8 cellular contexts compared by ENCODE assay signal in genomic region chr6:31815025-31815838, GRCh38. TPM values are rescaled to one million over a fixed set of nuclear protein-coding genes. Genes with fewer than 3 reads are reported as not detected.
DNase-seq lines count a peak whose midpoint lies in the region; ATAC-seq and TF ChIP-seq lines count a peak whose summit lies in the region.

TSS of gene HSPA1A (plus strand) at chr6:31815543. CDS start at chr6:31815757, 214 bp downstream.
TSS of gene HSPA1L (minus strand) at chr6:31815283. CDS start at chr6:31811972, 3,311 bp downstream.

- no peaks in the 10 kb centered on the region for H3K36me3 ChIP-seq in testis (ENCODE audit: low read depth, missing control alignments)

- H3K9me3 ChIP-seq in testis = no peaks in the 10 kb centered on the region

- peaks cover 1% of the 10 kb centered on the region for H3K36me3 Mint-ChIP-seq in IgD-negative memory B cell
- peaks cover 2% of the 10 kb centered on the region for H3K36me3 Mint-ChIP-seq in activated naive CD8-positive, alpha-beta T cell treated with anti-CD3 and anti-CD28 coated beads, Interleukin-2, amount 50 U/mL, for 24 hours (ENCODE audit: low read depth)
- peaks cover 22% of the 10 kb centered on the region for H3K36me3 Mint-ChIP-seq in nephron progenitor cell (ENCODE audit: low read depth)

- H3K4me1 Mint-ChIP-seq in IgD-negative memory B cell = peaks cover 22 to 27% (median 24%) of the 10 kb centered on the region in 3 donors
- peaks cover 58% of the 10 kb centered on the region for H3K4me1 Mint-ChIP-seq in activated naive CD8-positive, alpha-beta T cell treated with anti-CD3 and anti-CD28 coated beads, Interleukin-2, amount 50 U/mL, for 24 hours
- peaks cover 30% of the 10 kb centered on the region for H3K4me1 Mint-ChIP-seq in nephron progenitor cell

- H3K27ac Mint-ChIP-seq in IgD-negative memory B cell (peak within 1 kb of the TSS; percentile 91 to 96 (median 93)), nephron progenitor cell (peak within 1 kb of the TSS; percentile 99)
- H3K27ac Mint-ChIP-seq in activated naive CD8-positive, alpha-beta T cell treated with anti-CD3 and anti-CD28 coated beads, Interleukin-2, amount 50 U/mL, for 24 hours = peak within 1 kb of the TSS; percentile 85

- no peak for TF ChIP-seq CTCF in nephron progenitor cell (IDR thresholded peaks at IDR 0.05)
- no peak for TF ChIP-seq CTCF in testis (IDR thresholded peaks at IDR 0.05)

- H3K9me3 Mint-ChIP-seq in IgD-negative memory B cell (no peaks in the 10 kb centered on the region), nephron progenitor cell (peaks cover 35% of the 10 kb centered on the region)
- no peaks in the 10 kb centered on the region for H3K9me3 Mint-ChIP-seq in activated naive CD8-positive, alpha-beta T cell treated with anti-CD3 and anti-CD28 coated beads, Interleukin-2, amount 50 U/mL, for 24 hours

- peak; percentile 40 for ATAC-seq in activated naive CD8-positive, alpha-beta T cell treated with anti-CD3 and anti-CD28 coated beads, Interleukin-2, amount 50 U/mL, for 24 hours
- ATAC-seq in GM19324 (IDR thresholded peaks at IDR 0.05; ENCODE audit: low FRiP score, unreplicated experiment) = no peak

- TF ChIP-seq POLR2A in GM10847 (IDR thresholded peaks at IDR 0.05; ENCODE audit: extremely low read depth, insufficient read length) (peak; percentile 57), testis (IDR thresholded peaks at IDR 0.05) (peak; percentile 100)

- H3K27me3 Mint-ChIP-seq in IgD-negative memory B cell = no peaks in the 10 kb centered on the region
- H3K27me3 Mint-ChIP-seq in activated naive CD8-positive, alpha-beta T cell treated with anti-CD3 and anti-CD28 coated beads, Interleukin-2, amount 50 U/mL, for 24 hours = no peaks in the 10 kb centered on the region
- peaks cover 10% of the 10 kb centered on the region for H3K27me3 Mint-ChIP-seq in nephron progenitor cell (ENCODE audit: low read depth, poor library complexity)

- H3K27ac ChIP-seq in testis = peak within 1 kb of the TSS; percentile 98 to 100

- H3K4me3 ChIP-seq in testis = peak within 1 kb of the TSS; percentile 39 to 70

- DNase-seq in SIG-M5 (lab: John Stamatoyannopoulos, UW) = peak; percentile 41
- DNase-seq in activated naive CD8-positive, alpha-beta T cell treated with anti-CD3 and anti-CD28 coated beads, Interleukin-2, amount 50 U/mL, for 24 hours = peak; percentile 72
- peak; percentile 59 for DNase-seq in germinal center (ENCODE audit: low spot score)
- peak; percentile 86 for DNase-seq in nephron progenitor cell
- DNase-seq in testis = peak; percentile 95

- 0 to 1% methylated on average over 14 to 52 of the region's 56 CpGs for WGBS in testis, 2 donors

- intact Hi-C loops in testis (cut with DNase I; ENCODE audit: low total_unique reads) = no loop called here

- H3K4me3 Mint-ChIP-seq in IgD-negative memory B cell (peak within 1 kb of the TSS; percentile 92 to 98 (median 94)), nephron progenitor cell (peak within 1 kb of the TSS; percentile 81)
- peak within 1 kb of the TSS; percentile 82 for H3K4me3 Mint-ChIP-seq in activated naive CD8-positive, alpha-beta T cell treated with anti-CD3 and anti-CD28 coated beads, Interleukin-2, amount 50 U/mL, for 24 hours

- H3K27me3 ChIP-seq in testis = no peaks in the 10 kb centered on the region

- peaks cover 12% of the 10 kb centered on the region for H3K4me1 ChIP-seq in testis

RNA-seq across cellular contexts. Expression of gene HSPA1A, which starts in this region (rescaled TPM):
- 49.5 TPM for polyA plus RNA-seq in IgD-negative memory B cell
- 100 to 1,000 TPM; 113 to 151 TPM for total RNA-seq in testis
- 90.4 TPM for polyA plus RNA-seq in testis (ENCODE audit: insufficient read depth, low read depth, low replicate concordance)

RNA-seq across cellular contexts. Expression of gene HSPA1L, which starts in this region (rescaled TPM):
- polyA plus RNA-seq in IgD-negative memory B cell (1.2 TPM), testis (ENCODE audit: insufficient read depth, low read depth, low replicate concordance) (103 TPM)
- total RNA-seq in testis = 10 to 100 TPM; 30.3 to 87.9 TPM

Comparison
In these comparisons a context has a peak if more than half of its experiments do, and no peak if none do; other contexts are left out.
1. RNA of gene HSPA1L (polyA plus RNA-seq): 103 TPM in testis (single experiment); 1.2 TPM in IgD-negative memory B cell (single experiment); every median in the first group is over 10 times any median in the second.
2. DNase-seq: peak in every context shown above with its lines; median percentile 95 in testis; 86 in nephron progenitor cell; 72 in activated naive CD8-positive, alpha-beta T cell treated with anti-CD3 and anti-CD28 coated beads, Interleukin-2, amount 50 U/mL, for 24 hours; 59 in germinal center; 41 in SIG-M5.
3. Peak in every context shown above with its lines, with median percentiles within 50 percentile points of each other: H3K27ac Mint-ChIP-seq and H3K4me3 Mint-ChIP-seq.